29 cellular contexts compared by ENCODE assay signal in the genomic region with DNA sequence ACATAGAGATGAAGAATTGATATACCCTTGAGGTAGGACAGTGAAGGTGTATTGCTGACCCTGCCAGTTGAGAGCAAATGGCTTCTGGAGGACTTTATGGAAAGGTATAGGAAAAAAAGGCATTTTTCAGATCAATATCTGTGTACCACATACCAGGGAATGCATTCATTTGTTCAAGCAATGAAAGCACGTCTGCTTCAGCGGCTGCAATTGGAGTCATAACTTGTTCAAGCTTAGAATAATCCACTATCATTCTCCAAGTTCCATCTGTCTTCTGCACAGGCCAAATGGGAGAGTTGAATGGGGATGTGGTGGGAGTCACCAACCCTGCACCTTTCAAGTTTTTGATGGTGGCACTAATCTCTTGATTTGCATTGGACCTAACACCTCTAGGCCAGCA.
"Had no signal": no experiment of that assay in that cellular context is flagged by ENCODE, and none has a peak within 500 bp of the region (broad histone marks: within the 10 kb centered on the region; RNA-seq: fewer than 3 reads in every experiment).

No MANE protein-coding gene starts in this region.

- H3K4me1 ChIP-seq: colonic mucosa, esophagus squamous epithelium, foreskin keratinocyte, gastroesophageal sphincter, heart left ventricle, heart right ventricle had no signal

- H2AFZ ChIP-seq: hepatocyte had no signal

- H3K9me3 ChIP-seq: colonic mucosa, esophagus squamous epithelium, gastrocnemius medialis, gastroesophageal sphincter, heart left ventricle, heart right ventricle had no signal

- DNase-seq: colonic mucosa; cortex of kidney; dermis blood vessel endothelial cell; dorsolateral prefrontal cortex; effector CD4-positive, alpha-beta T cell; effector CD8-positive, alpha-beta T cell; effector memory CD4-positive, alpha-beta T cell; effector memory CD8-positive, alpha-beta T cell; endodermal cell; erythroblast; esophagus squamous epithelium; foreskin fibroblast; foreskin keratinocyte; foreskin melanocyte; gastrocnemius medialis; glutamatergic neuron; head of caudate nucleus; heart left ventricle; heart right ventricle had no signal

- H3K9me3 Mint-ChIP-seq: effector memory CD8-positive, alpha-beta T cell had no signal

- H3K4me2 ChIP-seq: hepatocyte had no signal

- FAIRE-seq: colon, endometrium, endothelial cell of umbilical vein, frontal cortex had no signal

- ATAC-seq: effector memory CD8-positive, alpha-beta T cell; esophagus mucosa; foreskin keratinocyte; gastrocnemius medialis; gastroesophageal sphincter; heart left ventricle; heart right ventricle had no signal

- H3K79me2 ChIP-seq: hepatocyte had no signal

- H3K4me3 ChIP-seq: colonic mucosa, coronary artery, dorsolateral prefrontal cortex, esophagus squamous epithelium, gastrocnemius medialis, gastroesophageal sphincter, heart left ventricle, heart right ventricle, hepatocyte had no signal

- H3K27me3 Mint-ChIP-seq: dendritic cell treated with granulocyte-macrophage colony-stimulating factor and Interleukin-4, amounts not matched to agents 40 ng/mL and 50 ng/mL, for 4 days had no signal

- H3K36me3 ChIP-seq: colonic mucosa, esophagus squamous epithelium, gastrocnemius medialis, gastroesophageal sphincter, heart left ventricle, heart right ventricle had no signal

- H3K27ac Mint-ChIP-seq: dendritic cell treated with granulocyte-macrophage colony-stimulating factor and Interleukin-4, amounts not matched to agents 40 ng/mL and 50 ng/mL, for 4 days; effector memory CD8-positive, alpha-beta T cell; endodermal cell had no signal

- H3K4me3 Mint-ChIP-seq: dendritic cell treated with granulocyte-macrophage colony-stimulating factor and Interleukin-4, amounts not matched to agents 40 ng/mL and 50 ng/mL, for 4 days; effector memory CD8-positive, alpha-beta T cell; endodermal cell had no signal

- H3K27me3 ChIP-seq: colonic mucosa, esophagus squamous epithelium, foreskin keratinocyte, gastrocnemius medialis, gastroesophageal sphincter, heart left ventricle, heart right ventricle, hepatocyte had no signal

- H3K27ac ChIP-seq: colonic mucosa, coronary artery, dorsolateral prefrontal cortex, epithelial cell of prostate, esophagus squamous epithelium, foreskin keratinocyte, gastrocnemius medialis, gastroesophageal sphincter, heart left ventricle, heart right ventricle, hepatocyte had no signal
